7 cellular contexts compared by ENCODE assay signal in the genomic region with DNA sequence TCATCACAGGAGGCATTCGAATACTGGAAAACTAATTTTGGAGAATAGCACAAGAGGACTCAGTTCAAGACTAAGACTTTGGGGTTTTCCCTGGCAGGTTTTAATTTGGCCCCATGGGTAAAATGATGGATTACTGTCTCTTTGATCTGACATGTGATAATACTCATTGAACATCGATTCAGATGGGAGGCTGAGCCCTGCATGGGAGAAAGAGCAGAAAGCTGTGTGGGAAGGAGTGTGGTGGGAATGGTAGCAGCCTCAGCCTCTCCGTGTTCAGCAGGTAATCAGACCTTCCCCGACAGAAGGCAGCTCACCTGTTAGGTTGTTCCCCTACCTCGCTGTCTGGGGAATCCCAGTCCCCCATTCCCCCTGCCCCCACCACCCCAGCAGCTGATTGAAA.
"Had no signal": no experiment of that assay in that cellular context is flagged by ENCODE, and none has a peak within 500 bp of the region (broad histone marks: within the 10 kb centered on the region; RNA-seq: fewer than 3 reads in every experiment).

No MANE protein-coding gene starts in this region.

- H3K79me2 ChIP-seq: parathyroid adenoma had no signal

- DNase-seq: midbrain had no signal

- H3K4me3 ChIP-seq: lung, SJCRH30, skin epidermis had no signal

- H3K36me3 ChIP-seq: SJCRH30, thoracic aorta had no signal

- H3K4me3 Mint-ChIP-seq: endodermal cell had no signal

- H3K9me3 ChIP-seq: SJCRH30, thoracic aorta had no signal

- H3K27ac ChIP-seq: parathyroid adenoma, SJCRH30 had no signal

- H3K9me3 Mint-ChIP-seq: endodermal cell had no signal

- H3K27me3 ChIP-seq: SJCRH30 had no signal

- H3K9ac ChIP-seq: parathyroid adenoma had no signal
